Comparison of ENCODE assay signal across 1 cellular context in genomic region chr10:79328737-79329504, GRCh38.
TF ChIP-seq lines count a peak whose summit lies in the region.

No MANE protein-coding gene starts in this region.

TF ChIP-seq in K562, 482 proteins besides CTCF, POLR2A, EP300 and RAD21 (continued from another document):
- TF ChIP-seq ATF3 (IDR thresholded peaks at IDR 0.05) = peak; percentile 82
- TF ChIP-seq ATF3 (CRISPR knock-in tag; conservative IDR thresholded peaks at IDR 0.05) = no peak
- no peak for TF ChIP-seq NR2C2 (CRISPR knock-in tag; IDR thresholded peaks at IDR 0.05)
- no peak for TF ChIP-seq NR2C2 (tag; IDR thresholded peaks at IDR 0.05)
- no peak for TF ChIP-seq MEF2A (IDR thresholded peaks at IDR 0.05; ENCODE audit: control insufficient read depth, low read depth, low read length)
- no peak for TF ChIP-seq FOXM1 (IDR thresholded peaks at IDR 0.05; ENCODE audit: low read depth)
- TF ChIP-seq FOXM1 (CRISPR knock-in tag; IDR thresholded peaks at IDR 0.05; ENCODE audit: low read depth) = no peak
